ENCODE assay signal across 1 cellular context in the genomic region with DNA sequence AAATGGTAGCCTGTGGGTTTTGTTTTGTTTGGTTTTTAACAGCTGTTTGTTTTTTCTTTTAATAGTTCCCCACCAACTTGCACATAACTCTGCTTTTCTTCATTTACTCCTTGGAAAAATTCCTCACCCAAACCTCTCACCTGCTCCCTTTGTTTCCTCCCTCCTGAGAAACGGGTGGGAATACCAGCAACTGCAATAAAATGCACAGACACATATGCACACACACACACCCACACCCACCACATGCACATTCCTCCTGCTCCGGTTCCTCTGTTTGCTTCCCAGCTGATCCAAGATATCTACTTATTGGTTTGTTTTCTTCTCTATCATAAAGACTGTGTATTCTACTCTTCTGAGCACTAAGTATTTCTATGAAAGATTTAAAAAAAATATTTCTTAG.
TF ChIP-seq lines count a peak whose summit lies in the region.

No MANE protein-coding gene starts in this region.

TF ChIP-seq in GM23338, 12 proteins besides CTCF, POLR2A, EP300 and RAD21:
- TF ChIP-seq, protein P1, sequence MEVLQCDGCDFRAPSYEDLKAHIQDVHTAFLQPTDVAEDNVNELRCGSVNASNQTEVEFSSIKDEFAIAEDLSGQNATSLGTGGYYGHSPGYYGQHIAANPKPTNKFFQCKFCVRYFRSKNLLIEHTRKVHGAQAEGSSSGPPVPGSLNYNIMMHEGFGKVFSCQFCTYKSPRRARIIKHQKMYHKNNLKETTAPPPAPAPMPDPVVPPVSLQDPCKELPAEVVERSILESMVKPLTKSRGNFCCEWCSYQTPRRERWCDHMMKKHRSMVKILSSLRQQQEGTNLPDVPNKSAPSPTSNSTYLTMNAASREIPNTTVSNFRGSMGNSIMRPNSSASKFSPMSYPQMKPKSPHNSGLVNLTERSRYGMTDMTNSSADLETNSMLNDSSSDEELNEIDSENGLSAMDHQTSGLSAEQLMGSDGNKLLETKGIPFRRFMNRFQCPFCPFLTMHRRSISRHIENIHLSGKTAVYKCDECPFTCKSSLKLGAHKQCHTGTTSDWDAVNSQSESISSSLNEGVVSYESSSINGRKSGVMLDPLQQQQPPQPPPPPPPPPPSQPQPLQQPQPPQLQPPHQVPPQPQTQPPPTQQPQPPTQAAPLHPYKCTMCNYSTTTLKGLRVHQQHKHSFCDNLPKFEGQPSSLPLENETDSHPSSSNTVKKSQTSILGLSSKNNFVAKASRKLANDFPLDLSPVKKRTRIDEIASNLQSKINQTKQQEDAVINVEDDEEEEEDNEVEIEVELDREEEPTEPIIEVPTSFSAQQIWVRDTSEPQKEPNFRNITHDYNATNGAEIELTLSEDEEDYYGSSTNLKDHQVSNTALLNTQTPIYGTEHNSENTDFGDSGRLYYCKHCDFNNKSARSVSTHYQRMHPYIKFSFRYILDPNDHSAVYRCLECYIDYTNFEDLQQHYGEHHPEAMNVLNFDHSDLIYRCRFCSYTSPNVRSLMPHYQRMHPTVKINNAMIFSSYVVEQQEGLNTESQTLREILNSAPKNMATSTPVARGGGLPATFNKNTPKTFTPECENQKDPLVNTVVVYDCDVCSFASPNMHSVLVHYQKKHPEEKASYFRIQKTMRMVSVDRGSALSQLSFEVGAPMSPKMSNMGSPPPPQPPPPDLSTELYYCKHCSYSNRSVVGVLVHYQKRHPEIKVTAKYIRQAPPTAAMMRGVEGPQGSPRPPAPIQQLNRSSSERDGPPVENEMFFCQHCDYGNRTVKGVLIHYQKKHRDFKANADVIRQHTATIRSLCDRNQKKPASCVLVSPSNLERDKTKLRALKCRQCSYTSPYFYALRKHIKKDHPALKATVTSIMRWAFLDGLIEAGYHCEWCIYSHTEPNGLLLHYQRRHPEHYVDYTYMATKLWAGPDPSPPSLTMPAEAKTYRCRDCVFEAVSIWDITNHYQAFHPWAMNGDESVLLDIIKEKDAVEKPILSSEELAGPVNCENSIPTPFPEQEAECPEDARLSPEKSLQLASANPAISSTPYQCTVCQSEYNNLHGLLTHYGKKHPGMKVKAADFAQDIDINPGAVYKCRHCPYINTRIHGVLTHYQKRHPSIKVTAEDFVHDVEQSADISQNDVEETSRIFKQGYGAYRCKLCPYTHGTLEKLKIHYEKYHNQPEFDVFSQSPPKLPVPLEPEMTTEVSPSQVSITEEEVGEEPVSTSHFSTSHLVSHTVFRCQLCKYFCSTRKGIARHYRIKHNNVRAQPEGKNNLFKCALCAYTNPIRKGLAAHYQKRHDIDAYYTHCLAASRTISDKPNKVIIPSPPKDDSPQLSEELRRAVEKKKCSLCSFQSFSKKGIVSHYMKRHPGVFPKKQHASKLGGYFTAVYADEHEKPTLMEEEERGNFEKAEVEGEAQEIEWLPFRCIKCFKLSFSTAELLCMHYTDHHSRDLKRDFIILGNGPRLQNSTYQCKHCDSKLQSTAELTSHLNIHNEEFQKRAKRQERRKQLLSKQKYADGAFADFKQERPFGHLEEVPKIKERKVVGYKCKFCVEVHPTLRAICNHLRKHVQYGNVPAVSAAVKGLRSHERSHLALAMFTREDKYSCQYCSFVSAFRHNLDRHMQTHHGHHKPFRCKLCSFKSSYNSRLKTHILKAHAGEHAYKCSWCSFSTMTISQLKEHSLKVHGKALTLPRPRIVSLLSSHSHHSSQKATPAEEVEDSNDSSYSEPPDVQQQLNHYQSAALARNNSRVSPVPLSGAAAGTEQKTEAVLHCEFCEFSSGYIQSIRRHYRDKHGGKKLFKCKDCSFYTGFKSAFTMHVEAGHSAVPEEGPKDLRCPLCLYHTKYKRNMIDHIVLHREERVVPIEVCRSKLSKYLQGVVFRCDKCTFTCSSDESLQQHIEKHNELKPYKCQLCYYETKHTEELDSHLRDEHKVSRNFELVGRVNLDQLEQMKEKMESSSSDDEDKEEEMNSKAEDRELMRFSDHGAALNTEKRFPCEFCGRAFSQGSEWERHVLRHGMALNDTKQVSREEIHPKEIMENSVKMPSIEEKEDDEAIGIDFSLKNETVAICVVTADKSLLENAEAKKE (CRISPR knock-in tag; IDR thresholded peaks at IDR 0.05): no peak
- TF ChIP-seq POLR2AphosphoS5 (IDR thresholded peaks at IDR 0.05; ENCODE audit: low read depth): no peak
- no peak for TF ChIP-seq ETS1 (IDR thresholded peaks at IDR 0.05)
- no peak for TF ChIP-seq ZNF331 (CRISPR knock-in tag; IDR thresholded peaks at IDR 0.05; ENCODE audit: low read depth)
- TF ChIP-seq ZNF114 (CRISPR knock-in tag; IDR thresholded peaks at IDR 0.05): no peak
- no peak for TF ChIP-seq JUNB (IDR thresholded peaks at IDR 0.05; ENCODE audit: unreplicated experiment)
- no peak for TF ChIP-seq STAT1 (IDR thresholded peaks at IDR 0.05; ENCODE audit: unreplicated experiment)
- no peak for TF ChIP-seq EZH2 (IDR thresholded peaks at IDR 0.05; ENCODE audit: low read depth, unreplicated experiment)
- TF ChIP-seq NANOG (IDR thresholded peaks at IDR 0.05; ENCODE audit: borderline replicate concordance): no peak
- TF ChIP-seq EZH2phosphoT487 (IDR thresholded peaks at IDR 0.05; ENCODE audit: unreplicated experiment): no peak
- TF ChIP-seq REST (IDR thresholded peaks at IDR 0.05; ENCODE audit: unreplicated experiment): no peak
- no peak for TF ChIP-seq CREB1 (CRISPR knock-in tag; IDR thresholded peaks at IDR 0.05; ENCODE audit: low read depth)
TF ChIP-seq in GM23338: peak in this region for 0.
